8 cellular contexts compared by ENCODE assay signal in genomic region chr12:106956048-106956935, GRCh38. TPM values are rescaled to one million over a fixed set of nuclear protein-coding genes. Genes with fewer than 3 reads are reported as not detected.
DNase-seq lines count a peak whose midpoint lies in the region; ATAC-seq and TF ChIP-seq lines count a peak whose summit lies in the region.

No MANE protein-coding gene starts in this region.

- peak overlapping the region; percentile 97 to 99 for H3K27ac ChIP-seq in coronary artery

- peak; percentile 26 for ATAC-seq in HG02981 (IDR thresholded peaks at IDR 0.05; ENCODE audit: unreplicated experiment)
- ATAC-seq in left lobe of liver = peak; percentile 66

- TF ChIP-seq CTCF in coronary artery (IDR thresholded peaks at IDR 0.05) = no peak

- DNase-seq in NCI-H2196 (lab: John Stamatoyannopoulos, UW; ENCODE audit: unreplicated experiment) (peak; percentile 52), NCI-H2196 treated with DMSO at 0.1 percent for 48 hours (lab: John Stamatoyannopoulos, UW; ENCODE audit: unreplicated experiment) (no peak), NCI-H2227 treated with DMSO at 0.1 percent for 48 hours (lab: John Stamatoyannopoulos, UW) (peak; percentile 76), coronary artery (ENCODE audit: low spot score) (peak; percentile 88), left lobe of liver (ENCODE audit: low spot score) (peak; percentile 73)
- peak; percentile 35 to 54 for DNase-seq in activated CD4-positive, alpha-beta T cell treated with anti-CD3 and anti-CD28 coated beads for 4 hours
- peak; percentile 25 to 38 (median 32) for DNase-seq in stimulated activated CD4-positive, alpha-beta T cell treated with anti-CD3 and anti-CD28 coated beads, Interleukin-1b, Interleukin-23, amount 100 ng/mL, for 24 hours (ENCODE audit: low read depth in 4 of 4, low spot score in 1 of 4)

- peak overlapping the region; percentile 96 for H3K4me3 ChIP-seq in coronary artery

RNA-seq across cellular contexts. Expression of gene TMEM263, which starts 0.6 kb away (rescaled TPM):
- total RNA-seq in left lobe of liver = 23.2 TPM

RNA-seq across cellular contexts. Expression of gene MTERF2, which starts 30.7 kb away (rescaled TPM):
- total RNA-seq in left lobe of liver = 10.6 TPM
